ENCODE assay signal across 23 cellular contexts in the genomic region with DNA sequence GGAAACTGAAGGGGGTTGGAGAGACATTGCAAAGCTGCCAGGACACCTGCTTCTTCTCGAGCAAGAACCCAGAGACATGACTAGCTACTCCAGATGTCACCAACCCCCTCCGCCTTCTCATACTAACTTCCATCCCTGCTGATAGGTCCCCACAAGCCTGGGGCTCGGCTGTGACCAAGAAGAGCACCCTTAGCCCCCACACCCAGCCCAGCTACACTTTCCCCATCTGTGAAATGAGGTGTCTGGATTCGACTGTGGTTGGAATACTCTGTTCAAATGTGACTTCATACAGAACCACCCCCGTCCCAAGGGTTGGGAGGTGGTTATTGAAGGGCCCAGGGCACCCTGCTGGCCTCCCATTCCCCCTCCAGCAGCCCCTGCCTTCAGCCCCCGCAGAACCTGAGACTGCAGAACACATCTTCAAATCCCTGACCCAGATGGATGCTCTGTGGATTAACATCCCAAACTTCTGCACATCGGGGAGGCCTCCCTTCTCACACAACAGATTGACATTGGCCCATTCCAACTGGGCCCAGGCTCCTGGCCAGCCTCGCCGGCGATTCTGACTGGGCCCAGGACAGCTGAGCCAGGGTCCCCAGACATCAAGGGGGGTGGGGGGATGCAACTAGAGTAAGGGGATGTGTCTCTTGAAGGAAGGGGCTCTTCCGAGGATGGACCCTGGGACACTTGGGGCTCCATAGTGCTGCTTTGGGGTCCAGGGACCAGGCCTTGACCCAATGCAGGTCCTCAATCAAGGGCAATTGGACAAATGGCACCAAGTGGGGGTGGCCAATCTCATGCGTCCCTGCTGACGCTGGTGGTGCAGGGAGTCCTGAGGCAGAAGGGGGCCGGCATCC. TPM values are rescaled to one million over a fixed set of nuclear protein-coding genes. Genes with fewer than 3 reads are reported as not detected.
"Had no signal": no experiment of that assay in that cellular context is flagged by ENCODE, and none has a peak within 500 bp of the region (broad histone marks: within the 10 kb centered on the region; RNA-seq: fewer than 3 reads in every experiment).

No MANE protein-coding gene starts in this region.

- DNase-seq: Karpas-422, KG1, MG63, NCI-H1092 treated with DMSO at 0.1 percent for 48 hours, NCI-H1436, NCI-H187, NCI-H2029, NCI-H2081 treated with DMSO at 0.1 percent for 48 hours, NCI-H2171, NCI-H226, NCI-H446, NCI-H510A, NCI-H524 treated with DMSO at 0.1 percent for 48 hours, NCI-H69, NCI-H774, RPMI8226, SHP77, SK-N-SH, SW 1271, T-cell had no signal

- H3K27me3 ChIP-seq: MG63 had no signal

- H3K27ac ChIP-seq: HL-60 had no signal

- H3K4me3 Mint-ChIP-seq: T-cell had no signal

- H3K27ac Mint-ChIP-seq: T-cell had no signal

- ATAC-seq: T-cell had no signal

- H3K36me3 ChIP-seq: MG63 had no signal

- H3K4me2 ChIP-seq: SK-N-SH had no signal

- H3K4me1 Mint-ChIP-seq: T-cell had no signal

- H3K9ac ChIP-seq: SK-N-SH had no signal

- FAIRE-seq: HTR-8/SVneo, RCC 7860 had no signal

- H3K4me3 ChIP-seq: MG63 had no signal

- H3K36me3 Mint-ChIP-seq: T-cell had no signal

- H3K9me3 ChIP-seq: MG63, SK-N-SH had no signal

RNA-seq across cellular contexts. Expression of gene FIBCD1, which starts 21.7 kb away (rescaled TPM):
- total RNA-seq: T-cell had no signal
